ENCODE assay signal across 18 cellular contexts in the genomic region with DNA sequence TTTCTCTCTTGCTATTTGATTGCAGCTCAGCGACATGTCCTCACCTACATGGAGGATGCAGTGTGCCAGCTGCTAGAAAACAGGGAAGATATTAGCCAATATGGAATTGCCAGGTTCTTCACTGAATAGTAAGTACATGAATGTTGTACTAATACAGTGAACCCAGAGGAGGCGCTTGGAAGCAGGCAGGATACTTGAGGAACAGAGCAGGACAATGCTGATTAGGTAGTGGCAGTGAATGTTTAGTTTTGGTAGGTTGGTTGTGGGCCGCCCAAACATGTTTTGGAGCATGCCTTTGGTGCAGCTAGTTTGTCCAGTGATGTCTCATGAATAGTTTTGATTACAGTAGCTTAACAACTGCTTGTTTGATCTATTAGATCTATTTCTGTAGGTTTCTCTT.
"Had no signal": no experiment of that assay in that cellular context is flagged by ENCODE, and none has a peak within 500 bp of the region (broad histone marks: within the 10 kb centered on the region; RNA-seq: fewer than 3 reads in every experiment).

No MANE protein-coding gene starts in this region.

- H3K4me3 ChIP-seq: colonic mucosa, esophagus squamous epithelium, lung, thoracic aorta, upper lobe of left lung had no signal

- H3K9me3 ChIP-seq: colonic mucosa, esophagus squamous epithelium, thoracic aorta, upper lobe of left lung had no signal

- ATAC-seq: activated CD8-positive, alpha-beta T cell treated with anti-CD3 and anti-CD28 coated beads for 36 hours; left lobe of liver; stimulated activated naive B cell treated with anti-CD40 and anti-IgM and Interleukin-4, amounts not matched to agents 10 μg/mL and 1 μg/mL and 100 μg/mL, for 72 hours had no signal

- DNase-seq: activated CD4-positive, alpha-beta T cell treated with anti-CD3 and anti-CD28 coated beads, Interleukin-2, amount 10 ng/mL, durations not matched to agents 24 days and 14 days; activated CD8-positive, alpha-beta T cell treated with anti-CD3 and anti-CD28 coated beads for 36 hours; activated naive CD4-positive, alpha-beta T cell treated with anti-CD3 and anti-CD28 coated beads, Interleukin-2, amount 10 ng/mL, durations not matched to agents 7 days and 5 days; activated T-cell treated with anti-CD3 and anti-CD28 coated beads, Interleukin-2, amount 50 U/mL, for 1 hour; aorta; brain microvascular endothelial cell; colonic mucosa; esophagus squamous epithelium; kidney; midbrain; occipital lobe; posterior cingulate gyrus; stimulated activated naive B cell treated with anti-CD40 and anti-IgM and Interleukin-4, amounts not matched to agents 10 μg/mL and 1 μg/mL and 100 μg/mL, for 72 hours; T-helper 9 cell; upper lobe of left lung had no signal

- H3K27me3 ChIP-seq: brain microvascular endothelial cell, colonic mucosa, esophagus squamous epithelium, upper lobe of left lung had no signal

- H3K27ac ChIP-seq: brain microvascular endothelial cell, colonic mucosa, esophagus squamous epithelium, thoracic aorta, upper lobe of left lung had no signal

- H3K36me3 ChIP-seq: brain microvascular endothelial cell, colonic mucosa, thoracic aorta had no signal

- H3K4me1 ChIP-seq: upper lobe of left lung had no signal

- FAIRE-seq: kidney had no signal
